Comparison of ENCODE assay signal across 8 cellular contexts in the genomic region with DNA sequence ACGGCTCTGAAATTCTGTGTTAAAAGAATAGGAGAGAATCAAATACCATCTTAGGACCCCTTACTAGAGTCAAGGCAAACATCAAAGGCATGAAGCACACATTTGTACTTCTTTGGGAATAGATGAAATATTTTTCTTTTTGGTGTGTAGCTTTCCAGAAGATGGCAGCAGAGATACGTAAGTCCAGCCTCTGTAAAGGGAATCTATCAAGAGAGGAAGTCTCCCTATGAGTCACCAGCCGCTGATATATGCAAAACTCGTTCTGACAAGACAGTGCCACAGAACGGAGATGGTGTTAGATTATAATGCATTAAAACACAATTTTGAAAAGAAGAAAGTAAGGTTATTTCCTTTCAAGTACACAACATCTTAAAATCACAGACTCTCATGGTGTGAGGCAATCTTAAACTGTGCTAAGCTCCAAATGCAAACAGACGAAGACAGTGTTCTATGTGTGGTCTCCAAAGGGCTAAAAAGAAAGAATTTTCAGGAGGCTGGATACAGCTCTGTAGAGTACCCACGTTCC.
A peak's percentile ranks its signal among the peaks of the same experiment; 100 is the strongest.
DNase-seq lines count a peak whose midpoint lies in the region; ATAC-seq and TF ChIP-seq lines count a peak whose summit lies in the region.

No MANE protein-coding gene starts in this region.

- no peaks in the 10 kb centered on the region for H4K20me1 ChIP-seq in neural progenitor cell (ENCODE audit: low read depth)

- no peaks in the 10 kb centered on the region for H3K79me2 ChIP-seq in neural progenitor cell (ENCODE audit: low read depth)

- peaks cover 34% of the 10 kb centered on the region for H3K27me3 Mint-ChIP-seq in activated CD8-positive, alpha-beta memory T cell treated with anti-CD3 and anti-CD28 coated beads, Interleukin-2, amount 10 ng/mL, durations not matched to agents 7 days and 5 days
- peaks cover 6% of the 10 kb centered on the region for H3K27me3 Mint-ChIP-seq in neural progenitor cell (ENCODE audit: insufficient read depth, low read depth)
- H3K27me3 Mint-ChIP-seq in type B pancreatic cell, result peaks cover 3% of the 10 kb centered on the region

- H3K36me3 Mint-ChIP-seq in activated CD8-positive, alpha-beta memory T cell treated with anti-CD3 and anti-CD28 coated beads, Interleukin-2, amount 10 ng/mL, durations not matched to agents 7 days and 5 days, result no peaks in the 10 kb centered on the region
- no peaks in the 10 kb centered on the region for H3K36me3 Mint-ChIP-seq in neural progenitor cell
- no peaks in the 10 kb centered on the region for H3K36me3 Mint-ChIP-seq in type B pancreatic cell

- ATAC-seq in GM21381 (IDR thresholded peaks at IDR 0.05; ENCODE audit: unreplicated experiment) (peak; percentile 99), HG03575 (IDR thresholded peaks at IDR 0.05; ENCODE audit: extremely low read depth, insufficient number of reproducible peaks, low FRiP score, unreplicated experiment) (peak; percentile 100)
- ATAC-seq in activated CD8-positive, alpha-beta memory T cell treated with anti-CD3 and anti-CD28 coated beads, Interleukin-2, amount 10 ng/mL, durations not matched to agents 7 days and 5 days, result peak; percentile 99

- peaks cover 9% of the 10 kb centered on the region for H3K4me1 ChIP-seq in neural progenitor cell

- H3K27ac Mint-ChIP-seq in activated CD8-positive, alpha-beta memory T cell treated with anti-CD3 and anti-CD28 coated beads, Interleukin-2, amount 10 ng/mL, durations not matched to agents 7 days and 5 days, result no peak overlapping the region
- H3K27ac Mint-ChIP-seq in neural progenitor cell, result no peak overlapping the region
- no peak overlapping the region for H3K27ac Mint-ChIP-seq in type B pancreatic cell

- DNase-seq in DMS53 treated with DMSO at 0.1 percent for 48 hours (lab: John Stamatoyannopoulos, UW; ENCODE audit: unreplicated experiment) (peak; percentile 71), NCI-H748 (lab: John Stamatoyannopoulos, UW; ENCODE audit: unreplicated experiment) (peak; percentile 72), fibroblast of gingiva (ENCODE audit: low read depth) (peak; percentile 81), neural progenitor cell (ENCODE audit: low spot score) (peak; percentile 76), type B pancreatic cell (ENCODE audit: extremely low spot score, unreplicated experiment) (no peak)
- peak; percentile 83 for DNase-seq in activated CD8-positive, alpha-beta memory T cell treated with anti-CD3 and anti-CD28 coated beads, Interleukin-2, amount 10 ng/mL, durations not matched to agents 7 days and 5 days

- no peaks in the 10 kb centered on the region for H3K36me3 ChIP-seq in neural progenitor cell

- TF ChIP-seq CTCF in neural progenitor cell (IDR thresholded peaks at IDR 0.05), result peak; percentile 74
- TF ChIP-seq CTCF in type B pancreatic cell (conservative IDR thresholded peaks at IDR 0.05), result peak; percentile 85

- no peak overlapping the region for H3K4me3 Mint-ChIP-seq in activated CD8-positive, alpha-beta memory T cell treated with anti-CD3 and anti-CD28 coated beads, Interleukin-2, amount 10 ng/mL, durations not matched to agents 7 days and 5 days
- no peak overlapping the region for H3K4me3 Mint-ChIP-seq in neural progenitor cell
- H3K4me3 Mint-ChIP-seq in type B pancreatic cell, result no peak overlapping the region

- no peaks in the 10 kb centered on the region for H3K27me3 ChIP-seq in neural progenitor cell

- H3F3A ChIP-seq in neural progenitor cell (ENCODE audit: low read depth), result no peaks in the 10 kb centered on the region

- H3K9me3 ChIP-seq in neural progenitor cell (ENCODE audit: low read depth), result no peaks in the 10 kb centered on the region

- no peak overlapping the region for H3K9ac ChIP-seq in neural progenitor cell

- H2AFZ ChIP-seq in neural progenitor cell (replicated peaks), result no peak overlapping the region

- H3K4me2 ChIP-seq in neural progenitor cell, result peak overlapping the region; percentile 10

- H3K27ac ChIP-seq in neural progenitor cell, result no peak overlapping the region

- no peak overlapping the region for H3K4me3 ChIP-seq in neural progenitor cell

- H3K9me3 Mint-ChIP-seq in activated CD8-positive, alpha-beta memory T cell treated with anti-CD3 and anti-CD28 coated beads, Interleukin-2, amount 10 ng/mL, durations not matched to agents 7 days and 5 days (ENCODE audit: low read depth), result no peaks in the 10 kb centered on the region
- H3K9me3 Mint-ChIP-seq in neural progenitor cell (peaks cover 13% of the 10 kb centered on the region), type B pancreatic cell (no peaks in the 10 kb centered on the region)

- CTCF ChIA-PET in activated CD8-positive, alpha-beta memory T cell treated with anti-CD3 and anti-CD28 coated beads, Interleukin-2, amount 10 ng/mL, durations not matched to agents 7 days and 5 days (lab: Charles Lee), result interaction anchor here (0.9 to 1.7 kb wide), 7 partner anchors 9 to 1513 kb away, joined by 3 to 5 read pairs (median 4); no protein-coding TSS in a partner anchor

- H3K4me1 Mint-ChIP-seq in activated CD8-positive, alpha-beta memory T cell treated with anti-CD3 and anti-CD28 coated beads, Interleukin-2, amount 10 ng/mL, durations not matched to agents 7 days and 5 days, result no peaks in the 10 kb centered on the region
- H3K4me1 Mint-ChIP-seq in neural progenitor cell (peaks cover 3% of the 10 kb centered on the region), type B pancreatic cell (ENCODE audit: unreplicated experiment) (no peaks in the 10 kb centered on the region)
